8 cellular contexts compared by ENCODE assay signal in genomic region chr3:52536112-52536368, GRCh38. TPM values are rescaled to one million over a fixed set of nuclear protein-coding genes. Genes with fewer than 3 reads are reported as not detected.
A peak's percentile ranks its signal among the peaks of the same experiment; 100 is the strongest.
DNase-seq lines count a peak whose midpoint lies in the region; ATAC-seq and TF ChIP-seq lines count a peak whose summit lies in the region.

No MANE protein-coding gene starts in this region.

- H3K4me3 Mint-ChIP-seq in naive thymus-derived CD4-positive, alpha-beta T cell, result peak overlapping the region; percentile 96 to 100 (median 99)

- CTCF ChIA-PET in naive thymus-derived CD4-positive, alpha-beta T cell (lab: Charles Lee), result interaction anchor here (0.8 kb wide), 1 partner anchor 18 kb away, joined by 3 read pairs; no protein-coding TSS in a partner anchor

- H3K9ac ChIP-seq in KMS-11, result no peak overlapping the region

- H3K4me2 ChIP-seq in KMS-11, result peak overlapping the region; percentile 1; the same call in 1 of the 2 replicates

- TF ChIP-seq CTCF in KMS-11 (conservative IDR thresholded peaks at IDR 0.05; ENCODE audit: low read depth, low read length) (no peak), choroid plexus epithelial cell (conservative IDR thresholded peaks at IDR 0.05; ENCODE audit: low read depth, low read length) (no peak)

- peak overlapping the region; percentile 45 to 99 (median 98) for H3K27ac Mint-ChIP-seq in naive thymus-derived CD4-positive, alpha-beta T cell

- H3K36me3 ChIP-seq in ACC112 (ENCODE audit: insufficient read depth, low read length), result peaks cover 11% of the 10 kb centered on the region; the same call in 1 of the 2 replicates
- no peaks in the 10 kb centered on the region; the same call in 1 of the 2 replicates for H3K36me3 ChIP-seq in KMS-11 (ENCODE audit: insufficient read depth)
- H3K36me3 ChIP-seq in naive thymus-derived CD4-positive, alpha-beta T cell (ENCODE audit: control insufficient read depth in 2 of 3, insufficient read depth in 3 of 3, low read length in 3 of 3), result no peaks in the 10 kb centered on the region

- intact Hi-C loops in naive thymus-derived CD4-positive, alpha-beta T cell (cut with micrococcal nuclease), result loop anchor here (1.0 to 10.0 kb wide), 12 partner anchors 81 to 1035 kb away; partner anchors contain the start of genes NISCH (in 2 of the 2), PBRM1 (in 2 of the 2), SPCS1 (in 2 of the 2) and DCAF1 (in 1 of the 2)

- DNase-seq in choroid plexus epithelial cell (ENCODE audit: low read depth) (no peak), NCI-H748 (lab: John Stamatoyannopoulos, UW; ENCODE audit: unreplicated experiment) (no peak), GM19238 (ENCODE audit: insufficient read length, low spot score) (no peak)
- DNase-seq in naive thymus-derived CD4-positive, alpha-beta T cell, result no peak
- DNase-seq in effector CD8-positive, alpha-beta T cell (lab: John Stamatoyannopoulos, UW), result no peak

- peaks cover 53% of the 10 kb centered on the region for H3K4me1 ChIP-seq in ACC112 (ENCODE audit: control insufficient read depth, insufficient read depth, low read length, unreplicated experiment)
- peaks cover 18% of the 10 kb centered on the region for H3K4me1 ChIP-seq in KMS-11 (ENCODE audit: low read depth, poor library complexity, severe bottlenecking)
- H3K4me1 ChIP-seq in naive thymus-derived CD4-positive, alpha-beta T cell (ENCODE audit: control insufficient read depth in 2 of 2, insufficient read depth in 2 of 2, low read length in 2 of 2), result peaks cover 24 to 30% of the 10 kb centered on the region in 2 donors

- peaks cover 68% of the 10 kb centered on the region for H3K79me2 ChIP-seq in ACC112 (ENCODE audit: control insufficient read depth, insufficient read depth, low read length, unreplicated experiment)
- peaks cover 43% of the 10 kb centered on the region; the same call in 1 of the 2 replicates for H3K79me2 ChIP-seq in KMS-11 (ENCODE audit: insufficient read depth, low read depth)

- POLR2A ChIA-PET in naive thymus-derived CD4-positive, alpha-beta T cell (lab: Charles Lee), result interaction anchor here (0.6 to 1.4 kb wide), 10 partner anchors 9 to 510 kb away, joined by 3 to 8 read pairs (median 4); partner anchors contain the start of gene SFMBT1

- H3K9me3 ChIP-seq in naive thymus-derived CD4-positive, alpha-beta T cell (ENCODE audit: control insufficient read depth in 2 of 3, low read length in 3 of 3), result no peaks in the 10 kb centered on the region

- no peak for ATAC-seq in naive thymus-derived CD4-positive, alpha-beta T cell
- no peak for ATAC-seq in HG03196 (IDR thresholded peaks at IDR 0.05; ENCODE audit: unreplicated experiment)

- no peaks in the 10 kb centered on the region for H3K27me3 ChIP-seq in ACC112 (ENCODE audit: insufficient read depth, low read length)
- H3K27me3 ChIP-seq in KMS-11 (ENCODE audit: insufficient read depth, low read depth), result no peaks in the 10 kb centered on the region
- H3K27me3 ChIP-seq in naive thymus-derived CD4-positive, alpha-beta T cell (ENCODE audit: control insufficient read depth in 2 of 2, insufficient read depth in 2 of 2, low read length in 2 of 2), result no peaks in the 10 kb centered on the region

- H4K20me1 ChIP-seq in KMS-11 (ENCODE audit: insufficient read depth), result no peaks in the 10 kb centered on the region

- H3K27ac ChIP-seq in ACC112 (ENCODE audit: low read depth, low read length) (no peak overlapping the region), KMS-11 (no peak overlapping the region)
- H3K27ac ChIP-seq in naive thymus-derived CD4-positive, alpha-beta T cell (ENCODE audit: low read depth, low read length), result peak overlapping the region; percentile 43

- no peaks in the 10 kb centered on the region for H3K27me3 Mint-ChIP-seq in naive thymus-derived CD4-positive, alpha-beta T cell

- peaks cover 0 to 19% (median 8%) of the 10 kb centered on the region in 5 donors for H3K36me3 Mint-ChIP-seq in naive thymus-derived CD4-positive, alpha-beta T cell

- H3K4me3 ChIP-seq in ACC112 (ENCODE audit: low read depth, low read length) (peak overlapping the region; percentile 58), KMS-11 (IDR thresholded peaks at IDR 0.05; ENCODE audit: insufficient read depth, low read depth, low read length) (no peak overlapping the region), choroid plexus epithelial cell (ENCODE audit: low read depth, low read length) (peak overlapping the region; percentile 47)
- peak overlapping the region; percentile 30 for H3K4me3 ChIP-seq in naive thymus-derived CD4-positive, alpha-beta T cell (ENCODE audit: low read length)

- peaks cover 0 to 3% (median 0%) of the 10 kb centered on the region in 11 donors for H3K9me3 Mint-ChIP-seq in naive thymus-derived CD4-positive, alpha-beta T cell

- no peak overlapping the region for H2AFZ ChIP-seq in ACC112 (ENCODE audit: low read length, unreplicated experiment)
- H2AFZ ChIP-seq in KMS-11 (ENCODE audit: low read depth), result peak overlapping the region; percentile 19; the same call in 1 of the 2 replicates

- H3K4me1 Mint-ChIP-seq in naive thymus-derived CD4-positive, alpha-beta T cell, result peaks cover 29 to 61% (median 50%) of the 10 kb centered on the region in 7 donors

RNA-seq across cellular contexts. Expression of gene UQCC5, which starts 0.4 kb away (rescaled TPM):
- total RNA-seq in naive thymus-derived CD4-positive, alpha-beta T cell, result 10 to 100 TPM in 3 of 5 experiments, 1 to 10 TPM in 2; 5.4 to 11.9 (median 10.7) TPM
- 10 to 100 TPM; 24.3 to 28.2 TPM for polyA plus RNA-seq in naive thymus-derived CD4-positive, alpha-beta T cell

RNA-seq across cellular contexts. Expression of gene NT5DC2, which starts 2.4 kb away (rescaled TPM):
- total RNA-seq in naive thymus-derived CD4-positive, alpha-beta T cell, result 10 to 100 TPM in 1 of 5 experiments, 1 to 10 TPM in 4; 2.1 to 23.0 (median 3.9) TPM
- 1 to 10 TPM in 1 of 2 donors, not detected in 1; 1.3 TPM for polyA plus RNA-seq in naive thymus-derived CD4-positive, alpha-beta T cell

RNA-seq across cellular contexts. Expression of gene STAB1, which starts 40.9 kb away (rescaled TPM):
- total RNA-seq in naive thymus-derived CD4-positive, alpha-beta T cell, result 100 to 1,000 TPM in 1 of 5 experiments, 10 to 100 TPM in 3, under 1 TPM in 1; 0.27 to 122 (median 26.1) TPM
- not detected for polyA plus RNA-seq in naive thymus-derived CD4-positive, alpha-beta T cell
